ENCODE assay signal across 23 cellular contexts in genomic region chr13:63139277-63139676, GRCh38.
DNase-seq lines count a peak whose midpoint lies in the region; ATAC-seq, FAIRE-seq and TF ChIP-seq lines count a peak whose summit lies in the region.
"Had no signal": no experiment of that assay in that cellular context is flagged by ENCODE, and none has a peak within 500 bp of the region (broad histone marks: within the 10 kb centered on the region; RNA-seq: fewer than 3 reads in every experiment).

No MANE protein-coding gene starts in this region.

- intact Hi-C loops in endothelial cell of umbilical vein (cut with micrococcal nuclease) (no loop called here), upper lobe of right lung (cut with DNase I) (no loop called here)

- H3K4me3 ChIP-seq in DND-41 (ENCODE audit: low read depth in 1 of 2, low read length in 2 of 2) (no peak overlapping the region), endothelial cell of umbilical vein (replicated peaks in 1 of 3; ENCODE audit: insufficient read depth in 1 of 3, low read depth in 1 of 3, low read length in 3 of 3) (no peak overlapping the region), upper lobe of right lung (no peak overlapping the region)
- H3K4me3 ChIP-seq: A549; BLaER1 treated with 17β-estradiol and CSF1 and Interleukin-3, amounts not matched to agents 10 nM and 100 nM; GM23248 had no signal

- H3K4me1 ChIP-seq in DND-41 (ENCODE audit: insufficient read depth, low read length) (no peaks in the 10 kb centered on the region), endothelial cell of umbilical vein (ENCODE audit: control insufficient read depth, extremely low read depth, insufficient read depth, low read length) (no peaks in the 10 kb centered on the region), upper lobe of right lung (no peaks in the 10 kb centered on the region)
- H3K4me1 ChIP-seq: A549; BE2C; BLaER1 treated with 17β-estradiol and CSF1 and Interleukin-3, amounts not matched to agents 10 nM and 100 nM had no signal

- no peaks in the 10 kb centered on the region for H3K9me3 ChIP-seq in DND-41 (ENCODE audit: insufficient read depth, low read length, severe bottlenecking)
- H3K9me3 ChIP-seq in endothelial cell of umbilical vein (replicated peaks; ENCODE audit: control insufficient read depth, insufficient read depth, low read length): no peaks in the 10 kb centered on the region
- H3K9me3 ChIP-seq in upper lobe of right lung: no peaks in the 10 kb centered on the region
- H3K9me3 ChIP-seq: A549, BE2C had no signal

- POLR2A ChIA-PET in endothelial cell of umbilical vein (lab: Charles Lee): no interaction called here

- H3K27ac ChIP-seq in DND-41 (ENCODE audit: low read length) (no peak overlapping the region), endothelial cell of umbilical vein (ENCODE audit: insufficient read depth, low read depth, low read length) (no peak overlapping the region), upper lobe of right lung (no peak overlapping the region)
- H3K27ac ChIP-seq: A549; BLaER1 treated with 17β-estradiol and CSF1 and Interleukin-3, amounts not matched to agents 10 nM and 100 nM; GM23248 had no signal

- CTCF ChIA-PET in endothelial cell of umbilical vein (lab: Charles Lee): interaction anchor here (1.2 kb wide), 1 partner anchor 10 kb away, joined by 3 read pairs; no protein-coding TSS in a partner anchor

- H3K9ac ChIP-seq in DND-41 (ENCODE audit: low read depth, low read length): no peak overlapping the region
- no peak overlapping the region for H3K9ac ChIP-seq in endothelial cell of umbilical vein (replicated peaks; ENCODE audit: extremely low read depth, insufficient read depth, low read length)
- H3K9ac ChIP-seq: BLaER1 treated with 17β-estradiol and CSF1 and Interleukin-3, amounts not matched to agents 10 nM and 100 nM; GM23248 had no signal

- H3K36me3 ChIP-seq in DND-41 (ENCODE audit: insufficient read depth, low read length): no peaks in the 10 kb centered on the region
- no peaks in the 10 kb centered on the region for H3K36me3 ChIP-seq in endothelial cell of umbilical vein (ENCODE audit: control insufficient read depth in 2 of 2, extremely low read depth in 1 of 2, insufficient read depth in 2 of 2, low read length in 2 of 2)
- no peaks in the 10 kb centered on the region for H3K36me3 ChIP-seq in upper lobe of right lung
- H3K36me3 ChIP-seq: BE2C; BLaER1 treated with 17β-estradiol and CSF1 and Interleukin-3, amounts not matched to agents 10 nM and 100 nM had no signal

- DNase-seq in DND-41: no peak
- DNase-seq in OCI-M1 (lab: John Stamatoyannopoulos, UW): peak; percentile 38
- peak; percentile 42 for DNase-seq in endothelial cell of umbilical vein (ENCODE audit: low read depth, low spot score)
- DNase-seq in upper lobe of right lung: no peak
- DNase-seq: 8988T; ACHN; AML-193; BE2C; CD4-positive, alpha-beta T cell; CD8-positive, alpha-beta memory T cell; DMS 273 treated with DMSO at 0.1 percent for 48 hours; DMS79; GF-D8; GM23248; H9; HFFc6 had no signal

- H3K79me2 ChIP-seq in DND-41 (ENCODE audit: insufficient read depth, low read length): no peaks in the 10 kb centered on the region
- no peaks in the 10 kb centered on the region for H3K79me2 ChIP-seq in endothelial cell of umbilical vein (ENCODE audit: control insufficient read depth, insufficient read depth, low read length)

- H3K9me1 ChIP-seq in endothelial cell of umbilical vein (replicated peaks; ENCODE audit: control insufficient read depth, extremely low read depth, insufficient read depth, low read length): no peaks in the 10 kb centered on the region

- ATAC-seq in DND-41 (ENCODE audit: insufficient read depth, low read depth): no peak
- ATAC-seq in GM21717 (IDR thresholded peaks at IDR 0.05; ENCODE audit: unreplicated experiment): no peak
- no peak for ATAC-seq in GM18511 (IDR thresholded peaks at IDR 0.05; ENCODE audit: unreplicated experiment)
- ATAC-seq in upper lobe of right lung: no peak
- ATAC-seq: A549 had no signal

- H3K4me2 ChIP-seq in DND-41 (ENCODE audit: insufficient read depth, low read length) (no peak overlapping the region), endothelial cell of umbilical vein (ENCODE audit: insufficient read depth, low read length) (no peak overlapping the region)
- H3K4me2 ChIP-seq: A549; BLaER1 treated with 17β-estradiol and CSF1 and Interleukin-3, amounts not matched to agents 10 nM and 100 nM had no signal

- H2AFZ ChIP-seq in DND-41 (ENCODE audit: low read depth, low read length) (peak overlapping the region; percentile 46; the same call in 1 of the 2 replicates), endothelial cell of umbilical vein (ENCODE audit: low read depth, low read length) (no peak overlapping the region)
- H2AFZ ChIP-seq: GM23248 had no signal

- FAIRE-seq in endothelial cell of umbilical vein (lab: Jason Lieb, UNC): no peak
- FAIRE-seq: A549, D721Med, GM12891, GM18507 had no signal

- H3K27me3 ChIP-seq in DND-41 (ENCODE audit: insufficient read depth, low read length, poor library complexity) (no peaks in the 10 kb centered on the region), endothelial cell of umbilical vein (ENCODE audit: control insufficient read depth in 2 of 2, insufficient read depth in 2 of 2, low read length in 2 of 2) (no peaks in the 10 kb centered on the region), upper lobe of right lung (no peaks in the 10 kb centered on the region)
- H3K27me3 ChIP-seq: BE2C; BLaER1 treated with 17β-estradiol and CSF1 and Interleukin-3, amounts not matched to agents 10 nM and 100 nM had no signal

- BruUV-seq in endothelial cell of umbilical vein (replicated peaks; lab: Mats Ljungman, UMichigan): no TSS peak

- TF ChIP-seq POLR2A in endothelial cell of umbilical vein (IDR thresholded peaks at IDR 0.05; ENCODE audit: low read depth, low read length): no peak

- H4K20me1 ChIP-seq in DND-41 (ENCODE audit: insufficient read depth, low read length) (no peaks in the 10 kb centered on the region), endothelial cell of umbilical vein (replicated peaks; ENCODE audit: control insufficient read depth, extremely low read depth, insufficient read depth, low read length) (no peaks in the 10 kb centered on the region)
- H4K20me1 ChIP-seq: BLaER1 treated with 17β-estradiol and CSF1 and Interleukin-3, amounts not matched to agents 10 nM and 100 nM had no signal

- TF ChIP-seq CTCF in DND-41 (IDR thresholded peaks at IDR 0.05; ENCODE audit: borderline replicate concordance, extremely low read depth, low read length, poor library complexity, severe bottlenecking): no peak
- no peak for TF ChIP-seq CTCF in endothelial cell of umbilical vein (IDR thresholded peaks at IDR 0.05; ENCODE audit: extremely low read depth in 1 of 2, insufficient read depth in 1 of 2, low read depth in 1 of 2, low read length in 2 of 2)
- no peak for TF ChIP-seq CTCF in upper lobe of right lung (IDR thresholded peaks at IDR 0.05)

- dilution Hi-C loops in endothelial cell of umbilical vein (cut with MboI; ENCODE audit: extremely low pct_ligation_motif_present, low sequenced_read_pairs): no loop called here

TF ChIP-seq in endothelial cell of umbilical vein, 7 proteins besides CTCF, POLR2A, EP300 and RAD21:
- no peak for TF ChIP-seq FOS (IDR thresholded peaks at IDR 0.05; ENCODE audit: borderline replicate concordance, insufficient read depth, low read length)
- TF ChIP-seq GATA2 (IDR thresholded peaks at IDR 0.05; ENCODE audit: insufficient read depth, insufficient read length, low read depth, low read length): no peak
- TF ChIP-seq POLR2AphosphoS5 (IDR thresholded peaks at IDR 0.05; ENCODE audit: insufficient read depth, low read depth, low read length): no peak
- no peak for TF ChIP-seq EZH2 (IDR thresholded peaks at IDR 0.05; ENCODE audit: borderline replicate concordance, low read depth, low read length, severe bottlenecking)
- TF ChIP-seq JUN (IDR thresholded peaks at IDR 0.05; ENCODE audit: borderline replicate concordance, insufficient read depth, insufficient read length, low read depth): no peak
- no peak for TF ChIP-seq MYC (IDR thresholded peaks at IDR 0.05; ENCODE audit: low read depth, low read length)
- TF ChIP-seq, protein P1, sequence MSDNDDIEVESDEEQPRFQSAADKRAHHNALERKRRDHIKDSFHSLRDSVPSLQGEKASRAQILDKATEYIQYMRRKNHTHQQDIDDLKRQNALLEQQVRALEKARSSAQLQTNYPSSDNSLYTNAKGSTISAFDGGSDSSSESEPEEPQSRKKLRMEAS (IDR thresholded peaks at IDR 0.05; ENCODE audit: insufficient read depth, insufficient read length): no peak

Comparison
In these comparisons a context has a peak if more than half of its experiments do, and no peak if none do; other contexts are left out.
1. DNase-seq: peak in OCI-M1 (single experiment) and endothelial cell of umbilical vein (single experiment); none in DND-41 (single experiment) and upper lobe of right lung (single experiment).